1 cellular context compared by ENCODE assay signal in genomic region chr15:71250936-71251468, GRCh38.
TF ChIP-seq lines count a peak whose summit lies in the region.

No MANE protein-coding gene starts in this region.

TF ChIP-seq in SK-N-SH, 30 proteins besides CTCF, POLR2A, EP300 and RAD21 (continued from another document):
- TF ChIP-seq PBX3 (IDR thresholded peaks at IDR 0.05) (no peak), POLR2AphosphoS5 (IDR thresholded peaks at IDR 0.05; ENCODE audit: low read depth, low read length) (no peak), FOXJ3 (CRISPR knock-in tag; IDR thresholded peaks at IDR 0.05) (no peak), SMC3 (IDR thresholded peaks at IDR 0.05; ENCODE audit: low read depth, low read length) (no peak), USF2 (IDR thresholded peaks at IDR 0.05; ENCODE audit: borderline replicate concordance, low read depth, low read length) (no peak), FOXM1 (IDR thresholded peaks at IDR 0.05; ENCODE audit: low read depth) (no peak), IRF3 (IDR thresholded peaks at IDR 0.05; ENCODE audit: low read depth, low read length) (no peak), GATA2 (CRISPR knock-in tag; IDR thresholded peaks at IDR 0.05) (no peak), NRF1 (IDR thresholded peaks at IDR 0.05; ENCODE audit: low read depth, low read length) (no peak), ELF1 (IDR thresholded peaks at IDR 0.05) (no peak), RXRA (IDR thresholded peaks at IDR 0.05; ENCODE audit: borderline replicate concordance, low read depth) (no peak), YY1 (IDR thresholded peaks at IDR 0.05; ENCODE audit: low read depth) (no peak), MEF2A (IDR thresholded peaks at IDR 0.05; ENCODE audit: borderline replicate concordance, low read depth) (no peak), TAF1 (IDR thresholded peaks at IDR 0.05; ENCODE audit: borderline replicate concordance, low read depth, low read length) (no peak), MXI1 (IDR thresholded peaks at IDR 0.05; ENCODE audit: low read depth, low read length) (no peak), REST (IDR thresholded peaks at IDR 0.05; ENCODE audit: low read depth, low read length) (no peak), CHD2 (IDR thresholded peaks at IDR 0.05; ENCODE audit: low read length, partially characterized antibody) (no peak), FOSL2 (IDR thresholded peaks at IDR 0.05; ENCODE audit: borderline replicate concordance, low read depth) (no peak)
